19 cellular contexts compared by ENCODE assay signal in genomic region chr6:128069180-128069579, GRCh38.
DNase-seq lines count a peak whose midpoint lies in the region; ATAC-seq and TF ChIP-seq lines count a peak whose summit lies in the region.
"Had no signal": no experiment of that assay in that cellular context is flagged by ENCODE, and none has a peak within 500 bp of the region (broad histone marks: within the 10 kb centered on the region; RNA-seq: fewer than 3 reads in every experiment).

No MANE protein-coding gene starts in this region.

- H3K27ac ChIP-seq in foreskin keratinocyte, result no peak overlapping the region
- H3K27ac ChIP-seq: BLaER1, colonic mucosa, spleen had no signal

- no peaks in the 10 kb centered on the region for H3K9me3 ChIP-seq in MG63
- H3K9me3 ChIP-seq: BLaER1, colonic mucosa, spleen had no signal

- H3K4me3 ChIP-seq in MG63, result no peak overlapping the region
- H3K4me3 ChIP-seq in cardiac fibroblast (replicated peaks in 1 of 2; ENCODE audit: low read depth in 2 of 2, low read length in 2 of 2), result no peak overlapping the region
- no peak overlapping the region for H3K4me3 ChIP-seq in skeletal muscle cell (ENCODE audit: low read depth, low read length)
- H3K4me3 ChIP-seq: BLaER1, colonic mucosa, spleen had no signal

- TF ChIP-seq CTCF in cardiac fibroblast (IDR thresholded peaks at IDR 0.05; ENCODE audit: low read depth, low read length), result no peak
- TF ChIP-seq CTCF in foreskin keratinocyte (conservative IDR thresholded peaks at IDR 0.05), result no peak

- ATAC-seq in foreskin keratinocyte, result no peak

- no peaks in the 10 kb centered on the region for H3K27me3 ChIP-seq in MG63
- H3K27me3 ChIP-seq in foreskin keratinocyte, result no peaks in the 10 kb centered on the region
- H3K27me3 ChIP-seq: BLaER1, colonic mucosa, spleen had no signal

- DNase-seq in GM03348 (ENCODE audit: low spot score) (peak; percentile 20), MG63 (peak; percentile 3), cardiac fibroblast (ENCODE audit: low read depth in 2 of 2) (peak; percentile 62 to 86), skeletal muscle cell (ENCODE audit: low read depth) (peak; percentile 51), hippocampal formation (lab: John Stamatoyannopoulos, UW) (no peak), foreskin keratinocyte (no peak)
- DNase-seq in stimulated activated naive CD4-positive, alpha-beta T cell treated with Interleukin-2 at 50 U/mL for 16 hours (lab: John Stamatoyannopoulos, UW), result no peak
- DNase-seq: activated CD4-positive, alpha-beta T cell treated with anti-CD3 and anti-CD28 coated beads for 1 hour; activated naive CD4-positive, alpha-beta T cell treated with anti-CD3 and anti-CD28 coated beads, Interleukin-2, amount 50 U/mL, for 16 hours; Calu3; colonic mucosa; Karpas-422; mammary epithelial cell; NCI-H1092; NCI-H2107; NCI-H526 treated with DMSO at 0.1 percent for 48 hours; nucleus accumbens; spleen had no signal

- H3K36me3 ChIP-seq in MG63, result no peaks in the 10 kb centered on the region; the same call in 1 of the 2 replicates
- H3K36me3 ChIP-seq: colonic mucosa had no signal

- no peaks in the 10 kb centered on the region for H3K4me1 ChIP-seq in foreskin keratinocyte
- H3K4me1 ChIP-seq: BLaER1, colonic mucosa, spleen had no signal

Comparison
In these comparisons a context has a peak if more than half of its experiments do, and no peak if none do; other contexts are left out.
1. DNase-seq: peak in GM03348 (single experiment), MG63 (single experiment), cardiac fibroblast (2 of 2) and skeletal muscle cell (single experiment); none in stimulated activated naive CD4-positive, alpha-beta T cell treated with Interleukin-2 at 50 U/mL for 16 hours (single experiment), hippocampal formation (0 of 2) and foreskin keratinocyte (0 of 2).